ENCODE assay signal across 30 cellular contexts in genomic region chr5:2697041-2697440, GRCh38. TPM values are rescaled to one million over a fixed set of nuclear protein-coding genes. Genes with fewer than 3 reads are reported as not detected.
"Had no signal": no experiment of that assay in that cellular context is flagged by ENCODE, and none has a peak within 500 bp of the region (broad histone marks: within the 10 kb centered on the region; RNA-seq: fewer than 3 reads in every experiment).

No MANE protein-coding gene starts in this region.

- H3K27ac Mint-ChIP-seq: immature natural killer cell; nephron; progenitor cell of endocrine pancreas; stimulated activated naive B cell treated with anti-CD40 and anti-IgM and Interleukin-4, amounts not matched to agents 10 μg/mL and 1 μg/mL and 100 μg/mL, for 72 hours had no signal

- H3K4me1 Mint-ChIP-seq: immature natural killer cell; nephron; stimulated activated naive B cell treated with anti-CD40 and anti-IgM and Interleukin-4, amounts not matched to agents 10 μg/mL and 1 μg/mL and 100 μg/mL, for 72 hours had no signal

- H3K4me3 Mint-ChIP-seq: immature natural killer cell; naive thymus-derived CD8-positive, alpha-beta T cell; nephron; neural crest cell; stimulated activated naive B cell treated with anti-CD40 and anti-IgM and Interleukin-4, amounts not matched to agents 10 μg/mL and 1 μg/mL and 100 μg/mL, for 72 hours had no signal

- H3K27me3 Mint-ChIP-seq: stimulated activated naive B cell treated with anti-CD40 and anti-IgM and Interleukin-4, amounts not matched to agents 10 μg/mL and 1 μg/mL and 100 μg/mL, for 72 hours had no signal

- DNase-seq: hypothalamus; immature natural killer cell; kidney; left colon; left lung; lower lobe of right lung; mammary epithelial cell; mesenchymal stem cell; naive thymus-derived CD8-positive, alpha-beta T cell; nucleus accumbens; right lobe of liver; stimulated activated CD4-positive, alpha-beta T cell treated with anti-CD3 and anti-CD28 coated beads, Interleukin-12 subunit alpha, Interleukin-12 subunit beta, amount 100 ng/mL, for 4 hours; stimulated activated CD4-positive, alpha-beta T cell treated with anti-CD3 and anti-CD28 coated beads, Interleukin-15, amount 100 ng/mL, for 24 hours; stimulated activated CD4-positive, alpha-beta T cell treated with anti-CD3 and anti-CD28 coated beads, Interleukin-2, amount 100 ng/mL, for 24 hours; stimulated activated CD4-positive, alpha-beta T cell treated with anti-CD3 and anti-CD28 coated beads, Interleukin-4, amount 100 ng/mL, for 1 hour; stimulated activated naive B cell treated with anti-CD40 and anti-IgM and Interleukin-4, amounts not matched to agents 10 μg/mL and 1 μg/mL and 100 μg/mL, for 72 hours; stimulated activated naive CD8-positive, alpha-beta T cell treated with anti-CD3 and anti-CD28 coated beads, Interleukin-15, Interleukin-2, amounts not matched to agents 100 U/mL and 50 U/mL, for 24 hours; stomach; testis; thyroid gland; transverse colon; upper lobe of right lung had no signal

- ATAC-seq: left colon; left lung; lower lobe of right lung; naive thymus-derived CD8-positive, alpha-beta T cell; right lobe of liver; stimulated activated naive B cell treated with anti-CD40 and anti-IgM and Interleukin-4, amounts not matched to agents 10 μg/mL and 1 μg/mL and 100 μg/mL, for 72 hours; stimulated activated naive CD8-positive, alpha-beta T cell treated with anti-CD3 and anti-CD28 coated beads, Interleukin-15, Interleukin-2, amounts not matched to agents 100 U/mL and 50 U/mL, for 24 hours; upper lobe of right lung had no signal

- H3K36me3 Mint-ChIP-seq: immature natural killer cell; naive thymus-derived CD8-positive, alpha-beta T cell; stimulated activated naive B cell treated with anti-CD40 and anti-IgM and Interleukin-4, amounts not matched to agents 10 μg/mL and 1 μg/mL and 100 μg/mL, for 72 hours had no signal

- H3K9me3 ChIP-seq: lower lobe of right lung, right lobe of liver, stomach, testis, thyroid gland, transverse colon, upper lobe of right lung had no signal

- H3K4me1 ChIP-seq: left lung, lower lobe of right lung, parathyroid adenoma, right atrium auricular region, right lobe of liver, testis, thyroid gland, transverse colon, upper lobe of right lung had no signal

- H3K36me3 ChIP-seq: left lung, lower lobe of right lung, right atrium auricular region, right lobe of liver, stomach, thyroid gland, transverse colon, upper lobe of right lung had no signal

- H3K27me3 ChIP-seq: right atrium auricular region, right lobe of liver, testis, thyroid gland, transverse colon, upper lobe of right lung had no signal

- H3K27ac ChIP-seq: left lung, lower lobe of right lung, parathyroid adenoma, right atrium auricular region, right lobe of liver, stomach, testis, thyroid gland, transverse colon, upper lobe of right lung had no signal

- H3K4me3 ChIP-seq: left lung, lower lobe of right lung, right atrium auricular region, right lobe of liver, skin epidermis, stomach, testis, thyroid gland, transverse colon, upper lobe of right lung had no signal

RNA-seq across cellular contexts. Expression of gene IRX2, which starts 54.4 kb away (rescaled TPM):
- total RNA-seq: liver; naive thymus-derived CD8-positive, alpha-beta T cell; pulmonary artery endothelial cell; right lobe of liver; transverse colon had no signal
- polyA plus RNA-seq: immature natural killer cell; liver; naive thymus-derived CD8-positive, alpha-beta T cell had no signal
